ENCODE assay signal across 8 cellular contexts in genomic region chr1:151325646-151326429, GRCh38. TPM values are rescaled to one million over a fixed set of nuclear protein-coding genes. Genes with fewer than 3 reads are reported as not detected.
DNase-seq lines count a peak whose midpoint lies in the region; ATAC-seq, FAIRE-seq and TF ChIP-seq lines count a peak whose summit lies in the region.

No MANE protein-coding gene starts in this region.

- no peaks in the 10 kb centered on the region for H3K27me3 ChIP-seq in DOHH2 (ENCODE audit: control insufficient read depth, low read length)
- H3K27me3 ChIP-seq in H1 (replicated peaks in 1 of 4; ENCODE audit: control insufficient read depth in 3 of 4, extremely low read depth in 1 of 4, insufficient read depth in 3 of 4, low read length in 3 of 4), result no peaks in the 10 kb centered on the region
- H3K27me3 ChIP-seq in parathyroid adenoma (ENCODE audit: control insufficient read depth, insufficient read depth, low read length), result no peaks in the 10 kb centered on the region

- H3K18ac ChIP-seq in H1 (ENCODE audit: extremely low read depth, low read length), result no peak overlapping the region

- ATAC-seq in HG02623 (IDR thresholded peaks at IDR 0.05; ENCODE audit: unreplicated experiment) (no peak), GM21786 (IDR thresholded peaks at IDR 0.05; ENCODE audit: unreplicated experiment) (no peak)

- H3K79me1 ChIP-seq in H1 (ENCODE audit: low read depth, low read length), result 0 out of 2 replicates have a peak, but pooled peaks cover 2% of the 10 kb centered on the region

- no peak overlapping the region for H2AFZ ChIP-seq in H1 (ENCODE audit: low read length)
- H2AFZ ChIP-seq in parathyroid adenoma, result no peak overlapping the region

- CTCF ChIA-PET in H1 (lab: Charles Lee; ENCODE audit: partially characterized antibody), result interaction anchor here (0.7 to 11.1 kb wide), 9 partner anchors 14 to 79 kb away, joined by 3 to 79 read pairs (median 10); no protein-coding TSS in a partner anchor

- WGBS in H1 (ENCODE audit: extremely low coverage in 1 of 2, insufficient coverage in 1 of 2, insufficient read length in 1 of 2, insufficient replicate concordance in 2 of 2, low coverage in 1 of 2, low lambda C conversion rate in 2 of 2, missing lambda C conversion rate in 1 of 2), 2 experiments, result 88% methylated on average over 5 of the region's 5 CpGs; no CpG with 5 or more reads in 1 of the 2 experiments

- DNase-seq in OCI-M1 (lab: John Stamatoyannopoulos, UW), result peak; percentile 55
- no peak for DNase-seq in H1 (ENCODE audit: low read depth in 1 of 2, low spot score in 2 of 2)
- DNase-seq in MV-4-11 (lab: John Stamatoyannopoulos, UW), result no peak
- no peak for DNase-seq in COLO668 (lab: John Stamatoyannopoulos, UW; ENCODE audit: unreplicated experiment)

- no peaks in the 10 kb centered on the region for H4K20me1 ChIP-seq in DOHH2 (ENCODE audit: control insufficient read depth, insufficient read depth, low read depth, low read length)
- H4K20me1 ChIP-seq in H1 (replicated peaks in 1 of 2; ENCODE audit: control insufficient read depth in 1 of 2, insufficient read depth in 2 of 2, low read length in 2 of 2), result no peaks in the 10 kb centered on the region

- H3K14ac ChIP-seq in H1 (ENCODE audit: insufficient read length), result no peak overlapping the region

- no peak overlapping the region for H3K23ac ChIP-seq in H1 (ENCODE audit: insufficient read length)

- H3K4ac ChIP-seq in H1 (replicated peaks; ENCODE audit: insufficient read length, low read depth, low read length), result no peak overlapping the region

- no peak overlapping the region for H2AK5ac ChIP-seq in H1 (ENCODE audit: low read depth, low read length)

- H2BK5ac ChIP-seq in H1 (ENCODE audit: low read depth, low read length), result no peak overlapping the region

- no peak overlapping the region for H2BK20ac ChIP-seq in H1 (ENCODE audit: low read length)

- no peak overlapping the region for H4K8ac ChIP-seq in H1 (ENCODE audit: extremely low read depth, insufficient read depth, low read length)

- no peaks in the 10 kb centered on the region for H3F3A ChIP-seq in DOHH2 (ENCODE audit: control insufficient read depth, insufficient read depth)

- no peak for FAIRE-seq in H1 (lab: Jason Lieb, UNC)

- H3K27ac ChIP-seq in DOHH2 (ENCODE audit: low read depth, low read length), result no peak overlapping the region
- no peak overlapping the region for H3K27ac ChIP-seq in H1 (ENCODE audit: low read depth, low read length)
- peak overlapping the region; percentile 94 for H3K27ac ChIP-seq in parathyroid adenoma

- POLR2A ChIA-PET in H1 (lab: Charles Lee; ENCODE audit: partially characterized antibody), result interaction anchor here (1.0 to 5.9 kb wide), 17 partner anchors 8 to 213 kb away, joined by 3 to 46 read pairs (median 10); partner anchors contain the start of genes PSMB4, RFX5, SELENBP1 and TUFT1

- no peak overlapping the region for H3K56ac ChIP-seq in H1 (replicated peaks; ENCODE audit: insufficient read length, low read depth, low read length)

- H3K79me2 ChIP-seq in DOHH2 (ENCODE audit: control insufficient read depth, low read length) (peaks cover 38% of the 10 kb centered on the region), H1 (ENCODE audit: control insufficient read depth in 1 of 2, insufficient read depth in 2 of 2, low read length in 2 of 2) (peaks cover 0 to 16% of the 10 kb centered on the region in 2 experiments; a peak in 3 of 4 replicates), parathyroid adenoma (peaks cover 8% of the 10 kb centered on the region)

- peaks cover 28% of the 10 kb centered on the region for H3K4me1 ChIP-seq in DOHH2 (ENCODE audit: control insufficient read depth, low read length)
- H3K4me1 ChIP-seq in H1 (replicated peaks in 1 of 4; ENCODE audit: control insufficient read depth in 3 of 4, insufficient read depth in 4 of 4, low read length in 3 of 4), result peaks cover 2 to 8% (median 5%) of the 10 kb centered on the region in 4 experiments; a peak in 5 of 7 replicates
- H3K4me1 ChIP-seq in parathyroid adenoma, result no peaks in the 10 kb centered on the region

- H3K4me3 ChIP-seq in DOHH2 (ENCODE audit: low read length) (peak overlapping the region; percentile 93), H1 (ENCODE audit: extremely low read depth in 1 of 4, insufficient read depth in 2 of 4, low read depth in 3 of 4, low read length in 4 of 4) (peak overlapping the region in 3 of 4 experiments; percentile 8 to 83 (median 75); a peak in 5 of 8 replicates), parathyroid adenoma (ENCODE audit: low read depth, low read length) (peak overlapping the region; percentile 84)

- H3K9me2 ChIP-seq in DOHH2 (replicated peaks; ENCODE audit: control insufficient read depth, low read length), result no peaks in the 10 kb centered on the region

- H3K9me3 ChIP-seq in DOHH2 (ENCODE audit: control insufficient read depth, insufficient read depth, low read length), result no peaks in the 10 kb centered on the region
- no peaks in the 10 kb centered on the region for H3K9me3 ChIP-seq in H1 (ENCODE audit: insufficient read depth in 2 of 2, low read depth in 1 of 2, low read length in 1 of 2)
- H3K9me3 ChIP-seq in parathyroid adenoma (ENCODE audit: control insufficient read depth, low read length), result no peaks in the 10 kb centered on the region

- peaks cover 13% of the 10 kb centered on the region for H3K23me2 ChIP-seq in H1 (ENCODE audit: low read depth, low read length)

- TF ChIP-seq EP300 in H1 (IDR thresholded peaks at IDR 0.05; ENCODE audit: borderline replicate concordance in 1 of 2, low read depth in 2 of 2, low read length in 2 of 2), result no peak

- TF ChIP-seq POLR2A in H1 (IDR thresholded peaks at IDR 0.05; ENCODE audit: control extremely low read depth in 1 of 2, low read depth in 2 of 2, low read length in 2 of 2), result no peak

- no peak for TF ChIP-seq CTCF in DOHH2 (IDR thresholded peaks at IDR 0.05; ENCODE audit: low read depth, low read length, poor library complexity, severe bottlenecking)
- no peak for TF ChIP-seq CTCF in H1 (IDR thresholded peaks at IDR 0.05; ENCODE audit: control extremely low read depth in 1 of 3, insufficient read depth in 1 of 3, low read depth in 1 of 3, low read length in 3 of 3)
- no peak for TF ChIP-seq CTCF in parathyroid adenoma (IDR thresholded peaks at IDR 0.05)

- H3K9ac ChIP-seq in H1 (replicated peaks in 1 of 4; ENCODE audit: extremely low read depth in 1 of 4, low read depth in 3 of 4, low read length in 3 of 4), result peak overlapping the region in 1 of 4 experiments; percentile 81; a peak in 1 of 7 replicates
- no peak overlapping the region for H3K9ac ChIP-seq in parathyroid adenoma

- H3K4me2 ChIP-seq in DOHH2 (ENCODE audit: low read length) (peak overlapping the region; percentile 99), H1 (ENCODE audit: insufficient read depth in 1 of 2, low read depth in 2 of 2, low read length in 2 of 2) (peak overlapping the region; percentile 82 to 88; a peak in 3 of 4 replicates), parathyroid adenoma (ENCODE audit: low read length) (peak overlapping the region; percentile 98)

- H2BK12ac ChIP-seq in H1 (ENCODE audit: low read depth, low read length), result no peak overlapping the region

- peaks cover 34% of the 10 kb centered on the region for H3K36me3 ChIP-seq in DOHH2 (ENCODE audit: control insufficient read depth, low read length)
- H3K36me3 ChIP-seq in H1 (ENCODE audit: control insufficient read depth in 2 of 4, insufficient read depth in 4 of 4, low read length in 3 of 4), result peaks cover 3 to 7% (median 4%) of the 10 kb centered on the region in 4 experiments; a peak in 5 of 8 replicates
- peaks cover 2% of the 10 kb centered on the region for H3K36me3 ChIP-seq in parathyroid adenoma (ENCODE audit: control insufficient read depth, insufficient read depth, low read length)

- H2BK15ac ChIP-seq in H1 (ENCODE audit: low read length), result no peak overlapping the region

- TF ChIP-seq RAD21 in H1 (IDR thresholded peaks at IDR 0.05 in 1 of 2, conservative IDR thresholded peaks at IDR 0.05 in 1 of 2; ENCODE audit: low read depth in 2 of 2, low read length in 2 of 2), result no peak

- H4K91ac ChIP-seq in H1 (replicated peaks; ENCODE audit: insufficient read length, low read length), result no peak overlapping the region

- no peak overlapping the region for H2BK120ac ChIP-seq in H1 (replicated peaks; ENCODE audit: low read depth, low read length)

- H4K5ac ChIP-seq in H1 (ENCODE audit: insufficient read length, low read depth, low read length), result no peak overlapping the region

RNA-seq across cellular contexts. Expression of gene PI4KB, which starts 1.4 kb away (rescaled TPM):
- 30.1 and 31.0 TPM in 2 replicates for total RNA-seq in H1 (2021; fragmentation: NEBNext Ultra II Directional; extraction: Animal tissue kit (Norgen Biotek cat#: 25700))
- polyA plus RNA-seq in H1 (2011; rRNA removed), result 33.1 and 37.1 TPM in 2 replicates
- 38.3 TPM for polyA plus RNA-seq in H1 (2011; cell fraction: cytosol; rRNA removed)
- polyA plus RNA-seq in H1 (2011; cell fraction: nucleus; rRNA removed), result 68.6 TPM
- 25.9 to 30.3 TPM (median 27.6 TPM) in 4 replicates for polyA plus RNA-seq in H1 (2012, experiment 1 of 2)
- polyA plus RNA-seq in H1 (2012, experiment 2 of 2), result 22.8 TPM
- polyA plus RNA-seq in H1 (2013, experiment 1 of 2), result 13.7 TPM
- polyA plus RNA-seq in H1 (2013, experiment 2 of 2), result 13.8 TPM
- 75.6 and 82.5 TPM in 2 replicates for polyA minus RNA-seq in H1 (2011; rRNA and poly(A)+ RNA removed)
- 39.6 TPM for polyA minus RNA-seq in H1 (2011; cell fraction: cytosol; rRNA and poly(A)+ RNA removed)
- polyA minus RNA-seq in H1 (2011; cell fraction: nucleus; rRNA and poly(A)+ RNA removed), result 34.0 TPM

RNA-seq across cellular contexts. Expression of gene RFX5, which starts 21.2 kb away (rescaled TPM):
- 57.6 and 59.7 TPM in 2 replicates for total RNA-seq in H1 (2021; fragmentation: NEBNext Ultra II Directional; extraction: Animal tissue kit (Norgen Biotek cat#: 25700))
- polyA plus RNA-seq in H1 (2011; rRNA removed), result 27.8 and 29.9 TPM in 2 replicates
- polyA plus RNA-seq in H1 (2011; cell fraction: cytosol; rRNA removed), result 47.2 TPM
- 120 TPM for polyA plus RNA-seq in H1 (2011; cell fraction: nucleus; rRNA removed)
- polyA plus RNA-seq in H1 (2012, experiment 1 of 2), result 42.3 to 70.4 TPM (median 49.2 TPM) in 4 replicates
- polyA plus RNA-seq in H1 (2012, experiment 2 of 2), result 20.4 TPM
- 34.9 TPM for polyA plus RNA-seq in H1 (2013, experiment 1 of 2)
- polyA plus RNA-seq in H1 (2013, experiment 2 of 2), result 34.7 TPM
- polyA minus RNA-seq in H1 (2011; rRNA and poly(A)+ RNA removed), result 121 and 134 TPM in 2 replicates
- 38.2 TPM for polyA minus RNA-seq in H1 (2011; cell fraction: cytosol; rRNA and poly(A)+ RNA removed)
- 39.0 TPM for polyA minus RNA-seq in H1 (2011; cell fraction: nucleus; rRNA and poly(A)+ RNA removed)

RNA-seq across cellular contexts. Expression of gene ZNF687, which starts 43.7 kb away (rescaled TPM):
- 43.0 and 45.9 TPM in 2 replicates for total RNA-seq in H1 (2021; fragmentation: NEBNext Ultra II Directional; extraction: Animal tissue kit (Norgen Biotek cat#: 25700))
- 69.9 and 91.9 TPM in 2 replicates for polyA plus RNA-seq in H1 (2011; rRNA removed)
- polyA plus RNA-seq in H1 (2011; cell fraction: cytosol; rRNA removed), result 47.7 TPM
- polyA plus RNA-seq in H1 (2011; cell fraction: nucleus; rRNA removed), result 90.8 TPM
- polyA plus RNA-seq in H1 (2012, experiment 1 of 2), result 30.8 to 47.7 TPM (median 40.3 TPM) in 4 replicates
- polyA plus RNA-seq in H1 (2012, experiment 2 of 2), result 35.9 TPM
- polyA plus RNA-seq in H1 (2013, experiment 1 of 2), result 26.5 TPM
- polyA plus RNA-seq in H1 (2013, experiment 2 of 2), result 24.7 TPM
- polyA minus RNA-seq in H1 (2011; rRNA and poly(A)+ RNA removed), result 64.9 and 87.9 TPM in 2 replicates
- 65.9 TPM for polyA minus RNA-seq in H1 (2011; cell fraction: cytosol; rRNA and poly(A)+ RNA removed)
- 80.7 TPM for polyA minus RNA-seq in H1 (2011; cell fraction: nucleus; rRNA and poly(A)+ RNA removed)

RNA-seq across cellular contexts. Expression of gene SELENBP1, which starts 46.7 kb away (rescaled TPM):
- 15.3 and 20.0 TPM in 2 replicates for total RNA-seq in H1 (2021; fragmentation: NEBNext Ultra II Directional; extraction: Animal tissue kit (Norgen Biotek cat#: 25700))
- 32.4 and 39.4 TPM in 2 replicates for polyA plus RNA-seq in H1 (2011; rRNA removed)
- polyA plus RNA-seq in H1 (2011; cell fraction: cytosol; rRNA removed), result 39.9 TPM
- polyA plus RNA-seq in H1 (2011; cell fraction: nucleus; rRNA removed), result 120 TPM
- 22.5 to 28.2 TPM (median 25.5 TPM) in 4 replicates for polyA plus RNA-seq in H1 (2012, experiment 1 of 2)
- polyA plus RNA-seq in H1 (2012, experiment 2 of 2), result 18.5 TPM
- polyA plus RNA-seq in H1 (2013, experiment 1 of 2), result 11.7 TPM
- polyA plus RNA-seq in H1 (2013, experiment 2 of 2), result 10.3 TPM
- 18.6 and 27.3 TPM in 2 replicates for polyA minus RNA-seq in H1 (2011; rRNA and poly(A)+ RNA removed)
- polyA minus RNA-seq in H1 (2011; cell fraction: cytosol; rRNA and poly(A)+ RNA removed), result 12.6 TPM
- 12.8 TPM for polyA minus RNA-seq in H1 (2011; cell fraction: nucleus; rRNA and poly(A)+ RNA removed)
